16 cellular contexts compared by ENCODE assay signal in the genomic region with DNA sequence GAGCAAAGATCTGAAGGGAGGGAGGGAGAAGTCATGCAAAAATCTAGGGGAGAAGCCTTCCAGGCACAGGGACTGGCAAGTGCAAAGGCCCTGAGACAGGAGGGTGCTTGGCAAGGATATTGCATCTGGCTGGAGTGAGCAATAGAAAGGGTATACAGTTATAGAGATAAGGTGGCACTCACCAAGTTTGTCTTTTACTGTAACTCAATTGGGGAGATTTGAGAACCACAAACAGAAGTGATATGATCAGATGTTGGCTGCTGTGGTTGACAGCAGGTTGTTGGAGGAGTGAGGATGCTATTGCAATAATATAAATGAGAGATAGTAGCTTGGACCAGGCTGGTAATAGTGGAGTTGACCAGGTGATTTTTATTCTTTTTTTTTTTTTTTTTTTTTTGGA. TPM values are rescaled to one million over a fixed set of nuclear protein-coding genes. Genes with fewer than 3 reads are reported as not detected.
A peak's percentile ranks its signal among the peaks of the same experiment; 100 is the strongest.
DNase-seq lines count a peak whose midpoint lies in the region; ATAC-seq and TF ChIP-seq lines count a peak whose summit lies in the region.
"Had no signal": no experiment of that assay in that cellular context is flagged by ENCODE, and none has a peak within 500 bp of the region (broad histone marks: within the 10 kb centered on the region; RNA-seq: fewer than 3 reads in every experiment).

No MANE protein-coding gene starts in this region.

- no peak for DNase-seq in activated CD8-positive, alpha-beta T cell treated with anti-CD3 and anti-CD28 coated beads, Interleukin-2, amount 10 ng/mL, durations not matched to agents 7 days and 5 days
- no peak for DNase-seq in activated CD8-positive, alpha-beta T cell treated with anti-CD3 and anti-CD28 coated beads for 36 hours
- DNase-seq in stimulated activated naive CD8-positive, alpha-beta T cell treated with anti-CD3 and anti-CD28 coated beads, Interleukin-15, amount 100 ng/mL, for 72 hours = no peak
- no peak for DNase-seq in stimulated activated naive CD8-positive, alpha-beta T cell treated with anti-CD3 and anti-CD28 coated beads, Interleukin-15, Interleukin-2, amounts not matched to agents 100 U/mL and 50 U/mL, for 24 hours
- DNase-seq in stimulated activated effector memory CD8-positive, alpha-beta T cell treated with anti-CD3 and anti-CD28 coated beads, Interleukin-12 subunit alpha, Interleukin-12 subunit beta, amount 100 ng/mL, for 72 hours (ENCODE audit: low spot score in 2 of 2) = no peak
- DNase-seq in NCI-H2081 treated with DMSO at 0.1 percent for 48 hours (lab: John Stamatoyannopoulos, UW) = no peak
- DNase-seq in activated CD4-positive, alpha-beta T cell treated with anti-CD3 and anti-CD28 coated beads for 48 hours = no peak
- DNase-seq: CD4-positive, alpha-beta memory T cell; DMS153; DMS79; GF-D8 had no signal

- intact Hi-C loops in activated CD8-positive, alpha-beta T cell treated with anti-CD3 and anti-CD28 coated beads for 36 hours (cut with micrococcal nuclease) = no loop called here

- no peaks in the 10 kb centered on the region for H3K36me3 Mint-ChIP-seq in activated CD8-positive, alpha-beta T cell treated with anti-CD3 and anti-CD28 coated beads, Interleukin-2, amount 10 ng/mL, durations not matched to agents 7 days and 5 days (ENCODE audit: low read depth)
- no peaks in the 10 kb centered on the region for H3K36me3 Mint-ChIP-seq in activated CD8-positive, alpha-beta T cell treated with anti-CD3 and anti-CD28 coated beads for 36 hours (ENCODE audit: low read depth)
- no peaks in the 10 kb centered on the region for H3K36me3 Mint-ChIP-seq in stimulated activated effector memory CD8-positive, alpha-beta T cell treated with anti-CD3 and anti-CD28 coated beads, Interleukin-12 subunit alpha, Interleukin-12 subunit beta, amount 100 ng/mL, for 72 hours
- H3K36me3 Mint-ChIP-seq: CD14-positive monocyte; CD4-positive, alpha-beta memory T cell had no signal

- H3K9me3 Mint-ChIP-seq in activated CD8-positive, alpha-beta T cell treated with anti-CD3 and anti-CD28 coated beads, Interleukin-2, amount 10 ng/mL, durations not matched to agents 7 days and 5 days (ENCODE audit: insufficient read depth) = no peaks in the 10 kb centered on the region
- H3K9me3 Mint-ChIP-seq in activated CD8-positive, alpha-beta T cell treated with anti-CD3 and anti-CD28 coated beads for 36 hours = no peaks in the 10 kb centered on the region
- no peaks in the 10 kb centered on the region for H3K9me3 Mint-ChIP-seq in stimulated activated naive CD8-positive, alpha-beta T cell treated with anti-CD3 and anti-CD28 coated beads, Interleukin-15, amount 100 ng/mL, for 72 hours
- H3K9me3 Mint-ChIP-seq in stimulated activated effector memory CD8-positive, alpha-beta T cell treated with anti-CD3 and anti-CD28 coated beads, Interleukin-12 subunit alpha, Interleukin-12 subunit beta, amount 100 ng/mL, for 72 hours = no peaks in the 10 kb centered on the region
- H3K9me3 Mint-ChIP-seq: CD14-positive monocyte; CD4-positive, alpha-beta memory T cell; GM23338 had no signal

- CTCF ChIA-PET in activated CD8-positive, alpha-beta T cell treated with anti-CD3 and anti-CD28 coated beads, Interleukin-2, amount 10 ng/mL, durations not matched to agents 7 days and 5 days (lab: Charles Lee) = interaction anchor here (1.1 to 11.0 kb wide), 2 partner anchors 45 to 78 kb away, joined by 3 to 279 read pairs; no protein-coding TSS in a partner anchor
- CTCF ChIA-PET in activated CD8-positive, alpha-beta T cell treated with anti-CD3 and anti-CD28 coated beads for 36 hours (lab: Charles Lee) = interaction anchor here (4.3 kb wide), 1 partner anchor 79 kb away, joined by 38 read pairs; no protein-coding TSS in a partner anchor

- POLR2A ChIA-PET in activated CD8-positive, alpha-beta T cell treated with anti-CD3 and anti-CD28 coated beads, Interleukin-2, amount 10 ng/mL, durations not matched to agents 7 days and 5 days (lab: Charles Lee) = no interaction called here
- POLR2A ChIA-PET in activated CD8-positive, alpha-beta T cell treated with anti-CD3 and anti-CD28 coated beads for 36 hours (lab: Charles Lee) = no interaction called here

- H3K27me3 Mint-ChIP-seq in activated CD8-positive, alpha-beta T cell treated with anti-CD3 and anti-CD28 coated beads, Interleukin-2, amount 10 ng/mL, durations not matched to agents 7 days and 5 days (ENCODE audit: low read depth) = peaks cover 6% of the 10 kb centered on the region
- peaks cover 1% of the 10 kb centered on the region for H3K27me3 Mint-ChIP-seq in activated CD8-positive, alpha-beta T cell treated with anti-CD3 and anti-CD28 coated beads for 36 hours
- H3K27me3 Mint-ChIP-seq in stimulated activated naive CD8-positive, alpha-beta T cell treated with anti-CD3 and anti-CD28 coated beads, Interleukin-15, amount 100 ng/mL, for 72 hours = no peaks in the 10 kb centered on the region
- H3K27me3 Mint-ChIP-seq: CD4-positive, alpha-beta memory T cell had no signal

- ATAC-seq in activated CD8-positive, alpha-beta T cell treated with anti-CD3 and anti-CD28 coated beads, Interleukin-2, amount 10 ng/mL, durations not matched to agents 7 days and 5 days = peak; percentile 40
- ATAC-seq in activated CD8-positive, alpha-beta T cell treated with anti-CD3 and anti-CD28 coated beads for 36 hours = no peak
- peak; percentile 56 for ATAC-seq in stimulated activated naive CD8-positive, alpha-beta T cell treated with anti-CD3 and anti-CD28 coated beads, Interleukin-15, amount 100 ng/mL, for 72 hours
- no peak for ATAC-seq in stimulated activated naive CD8-positive, alpha-beta T cell treated with anti-CD3 and anti-CD28 coated beads, Interleukin-15, Interleukin-2, amounts not matched to agents 100 U/mL and 50 U/mL, for 24 hours
- ATAC-seq in stimulated activated effector memory CD8-positive, alpha-beta T cell treated with anti-CD3 and anti-CD28 coated beads, Interleukin-12 subunit alpha, Interleukin-12 subunit beta, amount 100 ng/mL, for 72 hours = peak; percentile 69
- ATAC-seq: A549, GM23338, HCT116 had no signal

- H3K27ac Mint-ChIP-seq in activated CD8-positive, alpha-beta T cell treated with anti-CD3 and anti-CD28 coated beads, Interleukin-2, amount 10 ng/mL, durations not matched to agents 7 days and 5 days = no peak overlapping the region
- no peak overlapping the region for H3K27ac Mint-ChIP-seq in activated CD8-positive, alpha-beta T cell treated with anti-CD3 and anti-CD28 coated beads for 36 hours
- H3K27ac Mint-ChIP-seq in stimulated activated naive CD8-positive, alpha-beta T cell treated with anti-CD3 and anti-CD28 coated beads, Interleukin-15, amount 100 ng/mL, for 72 hours = no peak overlapping the region
- no peak overlapping the region for H3K27ac Mint-ChIP-seq in stimulated activated effector memory CD8-positive, alpha-beta T cell treated with anti-CD3 and anti-CD28 coated beads, Interleukin-12 subunit alpha, Interleukin-12 subunit beta, amount 100 ng/mL, for 72 hours
- H3K27ac Mint-ChIP-seq: CD14-positive monocyte; CD4-positive, alpha-beta memory T cell; GM23338 had no signal

- H3K4me3 Mint-ChIP-seq in activated CD8-positive, alpha-beta T cell treated with anti-CD3 and anti-CD28 coated beads, Interleukin-2, amount 10 ng/mL, durations not matched to agents 7 days and 5 days = no peak overlapping the region
- H3K4me3 Mint-ChIP-seq in activated CD8-positive, alpha-beta T cell treated with anti-CD3 and anti-CD28 coated beads for 36 hours = no peak overlapping the region
- H3K4me3 Mint-ChIP-seq in stimulated activated naive CD8-positive, alpha-beta T cell treated with anti-CD3 and anti-CD28 coated beads, Interleukin-15, amount 100 ng/mL, for 72 hours = no peak overlapping the region
- no peak overlapping the region for H3K4me3 Mint-ChIP-seq in stimulated activated effector memory CD8-positive, alpha-beta T cell treated with anti-CD3 and anti-CD28 coated beads, Interleukin-12 subunit alpha, Interleukin-12 subunit beta, amount 100 ng/mL, for 72 hours
- H3K4me3 Mint-ChIP-seq: CD14-positive monocyte; CD4-positive, alpha-beta memory T cell; GM23338 had no signal

- TF ChIP-seq CTCF in activated CD8-positive, alpha-beta T cell treated with anti-CD3 and anti-CD28 coated beads for 36 hours (IDR thresholded peaks at IDR 0.05) = no peak

- peaks cover 7% of the 10 kb centered on the region for H3K4me1 Mint-ChIP-seq in activated CD8-positive, alpha-beta T cell treated with anti-CD3 and anti-CD28 coated beads, Interleukin-2, amount 10 ng/mL, durations not matched to agents 7 days and 5 days (ENCODE audit: low read depth)
- H3K4me1 Mint-ChIP-seq in activated CD8-positive, alpha-beta T cell treated with anti-CD3 and anti-CD28 coated beads for 36 hours (ENCODE audit: low read depth) = peaks cover 11% of the 10 kb centered on the region
- peaks cover 8% of the 10 kb centered on the region for H3K4me1 Mint-ChIP-seq in stimulated activated naive CD8-positive, alpha-beta T cell treated with anti-CD3 and anti-CD28 coated beads, Interleukin-15, amount 100 ng/mL, for 72 hours
- H3K4me1 Mint-ChIP-seq in stimulated activated effector memory CD8-positive, alpha-beta T cell treated with anti-CD3 and anti-CD28 coated beads, Interleukin-12 subunit alpha, Interleukin-12 subunit beta, amount 100 ng/mL, for 72 hours = peaks cover 8% of the 10 kb centered on the region
- H3K4me1 Mint-ChIP-seq: CD14-positive monocyte, GM23338 had no signal

RNA-seq across cellular contexts. Expression of a gene that starts 25.6 kb away (rescaled TPM):
- 1 to 10 TPM; 1.6 TPM for total RNA-seq in activated CD8-positive, alpha-beta T cell treated with anti-CD3 and anti-CD28 coated beads, Interleukin-2, amount 10 ng/mL, durations not matched to agents 7 days and 5 days
- total RNA-seq in activated CD8-positive, alpha-beta T cell treated with anti-CD3 and anti-CD28 coated beads for 36 hours = under 1 TPM; 0.25 to 0.29 TPM
- total RNA-seq: HT-29 had no signal

RNA-seq across cellular contexts. Expression of a gene that starts 25.8 kb away (rescaled TPM):
- 10 to 100 TPM; 11.4 to 12.9 TPM for total RNA-seq in activated CD8-positive, alpha-beta T cell treated with anti-CD3 and anti-CD28 coated beads, Interleukin-2, amount 10 ng/mL, durations not matched to agents 7 days and 5 days
- 10 to 100 TPM; 15.7 to 17.8 TPM for total RNA-seq in activated CD8-positive, alpha-beta T cell treated with anti-CD3 and anti-CD28 coated beads for 36 hours
- total RNA-seq: HT-29 had no signal

Comparison
In these comparisons a context has a peak if more than half of its experiments do, and no peak if none do; other contexts are left out.
1. ATAC-seq: peak in activated CD8-positive, alpha-beta T cell treated with anti-CD3 and anti-CD28 coated beads, Interleukin-2, amount 10 ng/mL, durations not matched to agents 7 days and 5 days (single experiment), stimulated activated naive CD8-positive, alpha-beta T cell treated with anti-CD3 and anti-CD28 coated beads, Interleukin-15, amount 100 ng/mL, for 72 hours (single experiment) and stimulated activated effector memory CD8-positive, alpha-beta T cell treated with anti-CD3 and anti-CD28 coated beads, Interleukin-12 subunit alpha, Interleukin-12 subunit beta, amount 100 ng/mL, for 72 hours (single experiment); none in activated CD8-positive, alpha-beta T cell treated with anti-CD3 and anti-CD28 coated beads for 36 hours (single experiment) and stimulated activated naive CD8-positive, alpha-beta T cell treated with anti-CD3 and anti-CD28 coated beads, Interleukin-15, Interleukin-2, amounts not matched to agents 100 U/mL and 50 U/mL, for 24 hours (single experiment).